Comparison of ENCODE assay signal across 1 cellular context in genomic region chr17:55266958-55267688, GRCh38.
TF ChIP-seq lines count a peak whose summit lies in the region.

No MANE protein-coding gene starts in this region.

TF ChIP-seq in HepG2, 621 proteins besides CTCF, POLR2A, EP300 and RAD21 (continued from another document and continues in another):
- TF ChIP-seq, protein P1, sequence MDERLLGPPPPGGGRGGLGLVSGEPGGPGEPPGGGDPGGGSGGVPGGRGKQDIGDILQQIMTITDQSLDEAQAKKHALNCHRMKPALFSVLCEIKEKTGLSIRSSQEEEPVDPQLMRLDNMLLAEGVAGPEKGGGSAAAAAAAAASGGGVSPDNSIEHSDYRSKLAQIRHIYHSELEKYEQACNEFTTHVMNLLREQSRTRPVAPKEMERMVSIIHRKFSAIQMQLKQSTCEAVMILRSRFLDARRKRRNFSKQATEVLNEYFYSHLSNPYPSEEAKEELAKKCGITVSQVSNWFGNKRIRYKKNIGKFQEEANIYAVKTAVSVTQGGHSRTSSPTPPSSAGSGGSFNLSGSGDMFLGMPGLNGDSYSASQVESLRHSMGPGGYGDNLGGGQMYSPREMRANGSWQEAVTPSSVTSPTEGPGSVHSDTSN (CRISPR knock-in tag; IDR thresholded peaks at IDR 0.05): no peak
- TF ChIP-seq, protein P2, sequence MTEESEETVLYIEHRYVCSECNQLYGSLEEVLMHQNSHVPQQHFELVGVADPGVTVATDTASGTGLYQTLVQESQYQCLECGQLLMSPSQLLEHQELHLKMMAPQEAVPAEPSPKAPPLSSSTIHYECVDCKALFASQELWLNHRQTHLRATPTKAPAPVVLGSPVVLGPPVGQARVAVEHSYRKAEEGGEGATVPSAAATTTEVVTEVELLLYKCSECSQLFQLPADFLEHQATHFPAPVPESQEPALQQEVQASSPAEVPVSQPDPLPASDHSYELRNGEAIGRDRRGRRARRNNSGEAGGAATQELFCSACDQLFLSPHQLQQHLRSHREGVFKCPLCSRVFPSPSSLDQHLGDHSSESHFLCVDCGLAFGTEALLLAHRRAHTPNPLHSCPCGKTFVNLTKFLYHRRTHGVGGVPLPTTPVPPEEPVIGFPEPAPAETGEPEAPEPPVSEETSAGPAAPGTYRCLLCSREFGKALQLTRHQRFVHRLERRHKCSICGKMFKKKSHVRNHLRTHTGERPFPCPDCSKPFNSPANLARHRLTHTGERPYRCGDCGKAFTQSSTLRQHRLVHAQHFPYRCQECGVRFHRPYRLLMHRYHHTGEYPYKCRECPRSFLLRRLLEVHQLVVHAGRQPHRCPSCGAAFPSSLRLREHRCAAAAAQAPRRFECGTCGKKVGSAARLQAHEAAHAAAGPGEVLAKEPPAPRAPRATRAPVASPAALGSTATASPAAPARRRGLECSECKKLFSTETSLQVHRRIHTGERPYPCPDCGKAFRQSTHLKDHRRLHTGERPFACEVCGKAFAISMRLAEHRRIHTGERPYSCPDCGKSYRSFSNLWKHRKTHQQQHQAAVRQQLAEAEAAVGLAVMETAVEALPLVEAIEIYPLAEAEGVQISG (CRISPR knock-in tag; IDR thresholded peaks at IDR 0.05): no peak
- TF ChIP-seq NAIF1 (CRISPR knock-in tag; IDR thresholded peaks at IDR 0.05; ENCODE audit: borderline replicate concordance): no peak
- no peak; the same call in 1 of the 2 replicates for TF ChIP-seq ZNF609 (CRISPR knock-in tag; IDR thresholded peaks at IDR 0.05; ENCODE audit: borderline replicate concordance)
- TF ChIP-seq, protein P3, sequence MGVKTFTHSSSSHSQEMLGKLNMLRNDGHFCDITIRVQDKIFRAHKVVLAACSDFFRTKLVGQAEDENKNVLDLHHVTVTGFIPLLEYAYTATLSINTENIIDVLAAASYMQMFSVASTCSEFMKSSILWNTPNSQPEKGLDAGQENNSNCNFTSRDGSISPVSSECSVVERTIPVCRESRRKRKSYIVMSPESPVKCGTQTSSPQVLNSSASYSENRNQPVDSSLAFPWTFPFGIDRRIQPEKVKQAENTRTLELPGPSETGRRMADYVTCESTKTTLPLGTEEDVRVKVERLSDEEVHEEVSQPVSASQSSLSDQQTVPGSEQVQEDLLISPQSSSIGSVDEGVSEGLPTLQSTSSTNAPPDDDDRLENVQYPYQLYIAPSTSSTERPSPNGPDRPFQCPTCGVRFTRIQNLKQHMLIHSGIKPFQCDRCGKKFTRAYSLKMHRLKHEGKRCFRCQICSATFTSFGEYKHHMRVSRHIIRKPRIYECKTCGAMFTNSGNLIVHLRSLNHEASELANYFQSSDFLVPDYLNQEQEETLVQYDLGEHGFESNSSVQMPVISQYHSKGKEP (CRISPR knock-in tag; IDR thresholded peaks at IDR 0.05): no peak
- no peak for TF ChIP-seq ZBTB7A (CRISPR knock-in tag; IDR thresholded peaks at IDR 0.05)
- TF ChIP-seq RNF219 (CRISPR knock-in tag; IDR thresholded peaks at IDR 0.05): no peak
- no peak for TF ChIP-seq ETS1 (CRISPR knock-in tag; IDR thresholded peaks at IDR 0.05)
- TF ChIP-seq ZBTB3 (CRISPR knock-in tag; IDR thresholded peaks at IDR 0.05; ENCODE audit: borderline replicate concordance, low read depth): no peak
- TF ChIP-seq, protein P4, sequence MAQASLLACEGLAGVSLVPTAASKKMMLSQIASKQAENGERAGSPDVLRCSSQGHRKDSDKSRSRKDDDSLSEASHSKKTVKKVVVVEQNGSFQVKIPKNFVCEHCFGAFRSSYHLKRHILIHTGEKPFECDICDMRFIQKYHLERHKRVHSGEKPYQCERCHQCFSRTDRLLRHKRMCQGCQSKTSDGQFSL (CRISPR knock-in tag; IDR thresholded peaks at IDR 0.05): no peak
- TF ChIP-seq SYNCRIP (IDR thresholded peaks at IDR 0.05; ENCODE audit: insufficient read depth, low read depth, low read length): no peak
- TF ChIP-seq POLR2AphosphoS2 (IDR thresholded peaks at IDR 0.05; ENCODE audit: low read depth, low read length): no peak
- no peak for TF ChIP-seq RAD51 (IDR thresholded peaks at IDR 0.05; ENCODE audit: borderline replicate concordance)
- peak; percentile 19; the same call in 1 of the 2 replicates for TF ChIP-seq KAT8 (CRISPR knock-in tag; IDR thresholded peaks at IDR 0.05)
- TF ChIP-seq IKZF1 (IDR thresholded peaks at IDR 0.05): no peak
- no peak; the same call in 1 of the 2 replicates for TF ChIP-seq ZNF552 (CRISPR knock-in tag; IDR thresholded peaks at IDR 0.05; ENCODE audit: borderline replicate concordance)
- no peak for TF ChIP-seq SALL1 (CRISPR knock-in tag; IDR thresholded peaks at IDR 0.05)
- no peak for TF ChIP-seq ZNF274 (CRISPR knock-in tag; IDR thresholded peaks at IDR 0.05)
- TF ChIP-seq KDM1A (CRISPR knock-in tag; IDR thresholded peaks at IDR 0.05): no peak
- peak; percentile 11; the same call in 1 of the 2 replicates for TF ChIP-seq ZSCAN29 (CRISPR knock-in tag; conservative IDR thresholded peaks at IDR 0.05)
- TF ChIP-seq HIVEP1 (CRISPR knock-in tag; IDR thresholded peaks at IDR 0.05): no peak
- TF ChIP-seq SRY (CRISPR knock-in tag; IDR thresholded peaks at IDR 0.05): no peak; the same call in 1 of the 2 replicates
- TF ChIP-seq SNAPC2 (CRISPR knock-in tag; IDR thresholded peaks at IDR 0.05): peak; percentile 81
- TF ChIP-seq MBNL3 (CRISPR knock-in tag; conservative IDR thresholded peaks at IDR 0.05): no peak
- TF ChIP-seq, protein P5, sequence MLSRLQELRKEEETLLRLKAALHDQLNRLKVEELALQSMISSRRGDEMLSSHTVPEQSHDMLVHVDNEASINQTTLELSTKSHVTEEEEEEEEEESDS (CRISPR knock-in tag; IDR thresholded peaks at IDR 0.05; ENCODE audit: borderline replicate concordance): no peak
- TF ChIP-seq ZNF431 (CRISPR knock-in tag; IDR thresholded peaks at IDR 0.05; ENCODE audit: borderline replicate concordance, low read depth): no peak
- no peak for TF ChIP-seq CBX1 (IDR thresholded peaks at IDR 0.05; ENCODE audit: low read depth)
- TF ChIP-seq HNF4G (IDR thresholded peaks at IDR 0.05; ENCODE audit: borderline replicate concordance, low read depth, low read length): no peak
- TF ChIP-seq HNF4G (CRISPR knock-in tag; IDR thresholded peaks at IDR 0.05; ENCODE audit: borderline replicate concordance, low read depth): no peak
- 0 out of 2 replicates have a peak, but pooled peaks have one; percentile 38 for TF ChIP-seq CSRNP1 (CRISPR knock-in tag; IDR thresholded peaks at IDR 0.05)
- no peak for TF ChIP-seq NFYC (CRISPR knock-in tag; IDR thresholded peaks at IDR 0.05)
- no peak for TF ChIP-seq NFRKB (IDR thresholded peaks at IDR 0.05)
- TF ChIP-seq THRA (CRISPR knock-in tag; IDR thresholded peaks at IDR 0.05; ENCODE audit: borderline replicate concordance): no peak
- TF ChIP-seq ZZZ3 (CRISPR knock-in tag; IDR thresholded peaks at IDR 0.05; ENCODE audit: borderline replicate concordance): no peak
- no peak for TF ChIP-seq HDAC6 (IDR thresholded peaks at IDR 0.05; ENCODE audit: low read depth, low read length)
- TF ChIP-seq ARID5B (CRISPR knock-in tag; IDR thresholded peaks at IDR 0.05): no peak
